1 cellular context compared by ENCODE assay signal in the genomic region with DNA sequence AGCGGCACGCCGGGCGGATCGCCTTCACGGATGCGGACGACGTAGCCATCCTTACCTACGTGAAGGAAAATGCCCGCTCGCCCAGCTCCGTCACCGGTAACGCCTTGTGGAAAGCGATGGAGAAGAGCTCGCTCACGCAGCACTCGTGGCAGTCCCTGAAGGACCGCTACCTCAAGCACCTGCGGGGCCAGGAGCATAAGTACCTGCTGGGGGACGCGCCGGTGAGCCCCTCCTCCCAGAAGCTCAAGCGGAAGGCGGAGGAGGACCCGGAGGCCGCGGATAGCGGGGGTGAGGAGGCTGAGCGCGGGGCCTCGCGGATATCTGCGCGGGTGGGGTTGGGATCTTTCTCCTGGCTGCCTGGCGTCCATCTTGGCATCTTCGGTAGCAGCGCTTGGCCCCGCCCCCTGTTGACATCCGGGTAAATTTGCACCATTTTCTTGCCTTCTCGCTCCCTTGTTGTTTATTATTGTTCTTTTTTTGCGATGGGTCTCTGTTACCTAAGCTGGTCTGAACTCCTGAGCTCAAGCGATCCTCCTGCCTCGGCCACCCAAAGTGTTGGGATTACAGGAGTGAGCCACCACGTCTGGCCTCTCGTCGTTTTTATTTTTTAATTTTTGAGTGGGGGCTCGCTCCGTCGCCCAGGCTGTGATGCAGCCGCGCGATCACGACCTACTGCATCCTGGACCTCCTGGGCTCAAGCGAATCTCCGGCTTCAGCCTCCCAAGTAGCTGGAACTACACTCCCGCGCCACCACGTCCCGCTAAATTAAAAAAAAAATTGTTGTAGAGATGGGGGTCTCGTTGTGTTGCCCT.
A peak's percentile ranks its signal among the peaks of the same experiment; 100 is the strongest.
TF ChIP-seq lines count a peak whose summit lies in the region.

No MANE protein-coding gene starts in this region.

TF ChIP-seq in HepG2, 621 proteins besides CTCF, POLR2A, EP300 and RAD21 (continued from another document and continues in another):
- TF ChIP-seq, protein P1, sequence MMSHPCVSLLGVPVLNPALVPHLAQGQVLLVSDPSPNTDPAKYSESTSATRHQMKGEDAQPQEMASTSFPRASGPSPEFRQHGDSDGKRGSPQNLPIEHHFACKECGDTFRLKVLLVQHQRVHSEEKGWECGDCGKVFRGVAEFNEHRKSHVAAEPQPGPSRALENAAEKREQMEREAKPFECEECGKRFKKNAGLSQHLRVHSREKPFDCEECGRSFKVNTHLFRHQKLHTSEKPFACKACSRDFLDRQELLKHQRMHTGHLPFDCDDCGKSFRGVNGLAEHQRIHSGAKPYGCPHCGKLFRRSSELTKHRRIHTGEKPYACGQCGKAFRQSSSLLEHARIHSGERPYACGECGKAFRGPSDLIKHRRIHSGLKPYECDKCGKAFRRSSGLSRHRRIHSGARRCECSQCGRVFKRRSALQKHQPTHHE (CRISPR knock-in tag; IDR thresholded peaks at IDR 0.05; ENCODE audit: borderline replicate concordance), result no peak
- TF ChIP-seq SCMH1 (CRISPR knock-in tag; IDR thresholded peaks at IDR 0.05; ENCODE audit: borderline replicate concordance) (no peak), NFKB2 (CRISPR knock-in tag; IDR thresholded peaks at IDR 0.05; ENCODE audit: borderline replicate concordance) (peak; percentile 51; the same call in 1 of the 2 replicates), ZNF567 (CRISPR knock-in tag; IDR thresholded peaks at IDR 0.05; ENCODE audit: borderline replicate concordance) (no peak; the same call in 1 of the 2 replicates), ZNF12 (CRISPR knock-in tag; IDR thresholded peaks at IDR 0.05) (no peak; the same call in 1 of the 2 replicates), KAT8 (CRISPR knock-in tag; IDR thresholded peaks at IDR 0.05) (peak; percentile 43; the same call in 1 of the 2 replicates), STAG1 (CRISPR knock-in tag; IDR thresholded peaks at IDR 0.05) (no peak), ZNF256 (CRISPR knock-in tag; conservative IDR thresholded peaks at IDR 0.05) (no peak; the same call in 1 of the 2 replicates), ZNF550 (CRISPR knock-in tag; IDR thresholded peaks at IDR 0.05; ENCODE audit: borderline replicate concordance) (no peak), ZNF652 (CRISPR knock-in tag; IDR thresholded peaks at IDR 0.05; ENCODE audit: borderline replicate concordance, low read depth) (no peak), PAF1 (CRISPR knock-in tag; IDR thresholded peaks at IDR 0.05) (no peak), SKI (IDR thresholded peaks at IDR 0.05; ENCODE audit: partially characterized antibody) (no peak), JUND (CRISPR knock-in tag; IDR thresholded peaks at IDR 0.05) (no peak), KDM1A (CRISPR knock-in tag; IDR thresholded peaks at IDR 0.05) (no peak)
- TF ChIP-seq, protein P2, sequence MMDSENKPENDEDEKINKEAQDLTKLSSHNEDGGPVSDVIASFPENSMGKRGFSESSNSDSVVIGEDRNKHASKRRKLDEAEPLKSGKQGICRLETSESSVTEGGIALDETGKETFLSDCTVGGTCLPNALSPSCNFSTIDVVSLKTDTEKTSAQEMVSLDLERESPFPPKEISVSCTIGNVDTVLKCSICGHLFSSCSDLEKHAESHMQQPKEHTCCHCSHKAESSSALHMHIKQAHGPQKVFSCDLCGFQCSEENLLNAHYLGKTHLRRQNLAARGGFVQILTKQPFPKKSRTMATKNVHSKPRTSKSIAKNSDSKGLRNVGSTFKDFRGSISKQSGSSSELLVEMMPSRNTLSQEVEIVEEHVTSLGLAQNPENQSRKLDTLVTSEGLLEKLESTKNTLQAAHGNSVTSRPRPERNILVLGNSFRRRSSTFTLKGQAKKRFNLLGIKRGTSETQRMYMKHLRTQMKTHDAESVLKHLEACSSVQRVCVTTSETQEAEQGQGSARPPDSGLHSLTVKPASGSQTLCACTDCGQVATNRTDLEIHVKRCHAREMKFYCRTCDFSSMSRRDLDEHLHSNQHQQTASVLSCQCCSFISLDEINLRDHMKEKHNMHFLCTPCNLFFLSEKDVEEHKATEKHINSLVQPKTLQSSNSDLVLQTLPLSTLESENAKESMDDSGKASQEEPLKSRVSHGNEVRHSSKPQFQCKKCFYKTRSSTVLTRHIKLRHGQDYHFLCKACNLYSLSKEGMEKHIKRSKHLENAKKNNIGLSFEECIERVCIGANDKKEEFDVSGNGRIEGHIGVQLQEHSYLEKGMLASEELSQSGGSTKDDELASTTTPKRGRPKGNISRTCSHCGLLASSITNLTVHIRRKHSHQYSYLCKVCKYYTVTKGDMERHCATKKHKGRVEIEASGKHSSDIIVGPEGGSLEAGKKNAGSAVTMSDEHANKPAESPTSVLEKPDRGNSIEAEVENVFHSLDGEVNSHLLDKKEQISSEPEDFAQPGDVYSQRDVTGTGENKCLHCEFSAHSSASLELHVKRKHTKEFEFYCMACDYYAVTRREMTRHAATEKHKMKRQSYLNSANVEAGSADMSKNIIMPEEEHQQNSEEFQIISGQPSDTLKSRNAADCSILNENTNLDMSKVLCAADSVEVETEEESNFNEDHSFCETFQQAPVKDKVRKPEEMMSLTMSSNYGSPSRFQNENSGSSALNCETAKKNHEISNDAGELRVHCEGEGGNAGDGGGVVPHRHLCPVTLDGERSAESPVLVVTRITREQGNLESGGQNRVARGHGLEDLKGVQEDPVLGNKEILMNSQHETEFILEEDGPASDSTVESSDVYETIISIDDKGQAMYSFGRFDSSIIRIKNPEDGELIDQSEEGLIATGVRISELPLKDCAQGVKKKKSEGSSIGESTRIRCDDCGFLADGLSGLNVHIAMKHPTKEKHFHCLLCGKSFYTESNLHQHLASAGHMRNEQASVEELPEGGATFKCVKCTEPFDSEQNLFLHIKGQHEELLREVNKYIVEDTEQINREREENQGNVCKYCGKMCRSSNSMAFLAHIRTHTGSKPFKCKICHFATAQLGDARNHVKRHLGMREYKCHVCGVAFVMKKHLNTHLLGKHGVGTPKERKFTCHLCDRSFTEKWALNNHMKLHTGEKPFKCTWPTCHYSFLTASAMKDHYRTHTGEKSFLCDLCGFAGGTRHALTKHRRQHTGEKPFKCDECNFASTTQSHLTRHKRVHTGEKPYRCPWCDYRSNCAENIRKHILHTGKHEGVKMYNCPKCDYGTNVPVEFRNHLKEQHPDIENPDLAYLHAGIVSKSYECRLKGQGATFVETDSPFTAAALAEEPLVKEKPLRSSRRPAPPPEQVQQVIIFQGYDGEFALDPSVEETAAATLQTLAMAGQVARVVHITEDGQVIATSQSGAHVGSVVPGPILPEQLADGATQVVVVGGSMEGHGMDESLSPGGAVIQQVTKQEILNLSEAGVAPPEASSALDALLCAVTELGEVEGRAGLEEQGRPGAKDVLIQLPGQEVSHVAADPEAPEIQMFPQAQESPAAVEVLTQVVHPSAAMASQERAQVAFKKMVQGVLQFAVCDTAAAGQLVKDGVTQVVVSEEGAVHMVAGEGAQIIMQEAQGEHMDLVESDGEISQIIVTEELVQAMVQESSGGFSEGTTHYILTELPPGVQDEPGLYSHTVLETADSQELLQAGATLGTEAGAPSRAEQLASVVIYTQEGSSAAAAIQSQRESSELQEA (CRISPR knock-in tag; IDR thresholded peaks at IDR 0.05; ENCODE audit: not compliant biosample characterization), result no peak
- TF ChIP-seq, protein P3, sequence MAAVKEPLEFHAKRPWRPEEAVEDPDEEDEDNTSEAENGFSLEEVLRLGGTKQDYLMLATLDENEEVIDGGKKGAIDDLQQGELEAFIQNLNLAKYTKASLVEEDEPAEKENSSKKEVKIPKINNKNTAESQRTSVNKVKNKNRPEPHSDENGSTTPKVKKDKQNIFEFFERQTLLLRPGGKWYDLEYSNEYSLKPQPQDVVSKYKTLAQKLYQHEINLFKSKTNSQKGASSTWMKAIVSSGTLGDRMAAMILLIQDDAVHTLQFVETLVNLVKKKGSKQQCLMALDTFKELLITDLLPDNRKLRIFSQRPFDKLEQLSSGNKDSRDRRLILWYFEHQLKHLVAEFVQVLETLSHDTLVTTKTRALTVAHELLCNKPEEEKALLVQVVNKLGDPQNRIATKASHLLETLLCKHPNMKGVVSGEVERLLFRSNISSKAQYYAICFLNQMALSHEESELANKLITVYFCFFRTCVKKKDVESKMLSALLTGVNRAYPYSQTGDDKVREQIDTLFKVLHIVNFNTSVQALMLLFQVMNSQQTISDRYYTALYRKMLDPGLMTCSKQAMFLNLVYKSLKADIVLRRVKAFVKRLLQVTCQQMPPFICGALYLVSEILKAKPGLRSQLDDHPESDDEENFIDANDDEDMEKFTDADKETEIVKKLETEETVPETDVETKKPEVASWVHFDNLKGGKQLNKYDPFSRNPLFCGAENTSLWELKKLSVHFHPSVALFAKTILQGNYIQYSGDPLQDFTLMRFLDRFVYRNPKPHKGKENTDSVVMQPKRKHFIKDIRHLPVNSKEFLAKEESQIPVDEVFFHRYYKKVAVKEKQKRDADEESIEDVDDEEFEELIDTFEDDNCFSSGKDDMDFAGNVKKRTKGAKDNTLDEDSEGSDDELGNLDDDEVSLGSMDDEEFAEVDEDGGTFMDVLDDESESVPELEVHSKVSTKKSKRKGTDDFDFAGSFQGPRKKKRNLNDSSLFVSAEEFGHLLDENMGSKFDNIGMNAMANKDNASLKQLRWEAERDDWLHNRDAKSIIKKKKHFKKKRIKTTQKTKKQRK (IDR thresholded peaks at IDR 0.05; ENCODE audit: low read length), result no peak
- TF ChIP-seq, protein P4, sequence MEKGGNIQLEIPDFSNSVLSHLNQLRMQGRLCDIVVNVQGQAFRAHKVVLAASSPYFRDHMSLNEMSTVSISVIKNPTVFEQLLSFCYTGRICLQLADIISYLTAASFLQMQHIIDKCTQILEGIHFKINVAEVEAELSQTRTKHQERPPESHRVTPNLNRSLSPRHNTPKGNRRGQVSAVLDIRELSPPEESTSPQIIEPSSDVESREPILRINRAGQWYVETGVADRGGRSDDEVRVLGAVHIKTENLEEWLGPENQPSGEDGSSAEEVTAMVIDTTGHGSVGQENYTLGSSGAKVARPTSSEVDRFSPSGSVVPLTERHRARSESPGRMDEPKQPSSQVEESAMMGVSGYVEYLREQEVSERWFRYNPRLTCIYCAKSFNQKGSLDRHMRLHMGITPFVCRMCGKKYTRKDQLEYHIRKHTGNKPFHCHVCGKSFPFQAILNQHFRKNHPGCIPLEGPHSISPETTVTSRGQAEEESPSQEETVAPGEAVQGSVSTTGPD (CRISPR knock-in tag; IDR thresholded peaks at IDR 0.05), result no peak
- TF ChIP-seq, protein P5, sequence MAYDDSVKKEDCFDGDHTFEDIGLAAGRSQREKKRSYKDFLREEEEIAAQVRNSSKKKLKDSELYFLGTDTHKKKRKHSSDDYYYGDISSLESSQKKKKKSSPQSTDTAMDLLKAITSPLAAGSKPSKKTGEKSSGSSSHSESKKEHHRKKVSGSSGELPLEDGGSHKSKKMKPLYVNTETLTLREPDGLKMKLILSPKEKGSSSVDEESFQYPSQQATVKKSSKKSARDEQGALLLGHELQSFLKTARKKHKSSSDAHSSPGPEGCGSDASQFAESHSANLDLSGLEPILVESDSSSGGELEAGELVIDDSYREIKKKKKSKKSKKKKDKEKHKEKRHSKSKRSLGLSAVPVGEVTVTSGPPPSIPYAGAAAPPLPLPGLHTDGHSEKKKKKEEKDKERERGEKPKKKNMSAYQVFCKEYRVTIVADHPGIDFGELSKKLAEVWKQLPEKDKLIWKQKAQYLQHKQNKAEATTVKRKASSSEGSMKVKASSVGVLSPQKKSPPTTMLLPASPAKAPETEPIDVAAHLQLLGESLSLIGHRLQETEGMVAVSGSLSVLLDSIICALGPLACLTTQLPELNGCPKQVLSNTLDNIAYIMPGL (CRISPR knock-in tag; IDR thresholded peaks at IDR 0.05; ENCODE audit: borderline replicate concordance in 1 of 2, low read depth in 1 of 2), result peak in 1 of 2 experiments; percentile 64; a peak in 2 of 4 replicates
- TF ChIP-seq, protein P6, sequence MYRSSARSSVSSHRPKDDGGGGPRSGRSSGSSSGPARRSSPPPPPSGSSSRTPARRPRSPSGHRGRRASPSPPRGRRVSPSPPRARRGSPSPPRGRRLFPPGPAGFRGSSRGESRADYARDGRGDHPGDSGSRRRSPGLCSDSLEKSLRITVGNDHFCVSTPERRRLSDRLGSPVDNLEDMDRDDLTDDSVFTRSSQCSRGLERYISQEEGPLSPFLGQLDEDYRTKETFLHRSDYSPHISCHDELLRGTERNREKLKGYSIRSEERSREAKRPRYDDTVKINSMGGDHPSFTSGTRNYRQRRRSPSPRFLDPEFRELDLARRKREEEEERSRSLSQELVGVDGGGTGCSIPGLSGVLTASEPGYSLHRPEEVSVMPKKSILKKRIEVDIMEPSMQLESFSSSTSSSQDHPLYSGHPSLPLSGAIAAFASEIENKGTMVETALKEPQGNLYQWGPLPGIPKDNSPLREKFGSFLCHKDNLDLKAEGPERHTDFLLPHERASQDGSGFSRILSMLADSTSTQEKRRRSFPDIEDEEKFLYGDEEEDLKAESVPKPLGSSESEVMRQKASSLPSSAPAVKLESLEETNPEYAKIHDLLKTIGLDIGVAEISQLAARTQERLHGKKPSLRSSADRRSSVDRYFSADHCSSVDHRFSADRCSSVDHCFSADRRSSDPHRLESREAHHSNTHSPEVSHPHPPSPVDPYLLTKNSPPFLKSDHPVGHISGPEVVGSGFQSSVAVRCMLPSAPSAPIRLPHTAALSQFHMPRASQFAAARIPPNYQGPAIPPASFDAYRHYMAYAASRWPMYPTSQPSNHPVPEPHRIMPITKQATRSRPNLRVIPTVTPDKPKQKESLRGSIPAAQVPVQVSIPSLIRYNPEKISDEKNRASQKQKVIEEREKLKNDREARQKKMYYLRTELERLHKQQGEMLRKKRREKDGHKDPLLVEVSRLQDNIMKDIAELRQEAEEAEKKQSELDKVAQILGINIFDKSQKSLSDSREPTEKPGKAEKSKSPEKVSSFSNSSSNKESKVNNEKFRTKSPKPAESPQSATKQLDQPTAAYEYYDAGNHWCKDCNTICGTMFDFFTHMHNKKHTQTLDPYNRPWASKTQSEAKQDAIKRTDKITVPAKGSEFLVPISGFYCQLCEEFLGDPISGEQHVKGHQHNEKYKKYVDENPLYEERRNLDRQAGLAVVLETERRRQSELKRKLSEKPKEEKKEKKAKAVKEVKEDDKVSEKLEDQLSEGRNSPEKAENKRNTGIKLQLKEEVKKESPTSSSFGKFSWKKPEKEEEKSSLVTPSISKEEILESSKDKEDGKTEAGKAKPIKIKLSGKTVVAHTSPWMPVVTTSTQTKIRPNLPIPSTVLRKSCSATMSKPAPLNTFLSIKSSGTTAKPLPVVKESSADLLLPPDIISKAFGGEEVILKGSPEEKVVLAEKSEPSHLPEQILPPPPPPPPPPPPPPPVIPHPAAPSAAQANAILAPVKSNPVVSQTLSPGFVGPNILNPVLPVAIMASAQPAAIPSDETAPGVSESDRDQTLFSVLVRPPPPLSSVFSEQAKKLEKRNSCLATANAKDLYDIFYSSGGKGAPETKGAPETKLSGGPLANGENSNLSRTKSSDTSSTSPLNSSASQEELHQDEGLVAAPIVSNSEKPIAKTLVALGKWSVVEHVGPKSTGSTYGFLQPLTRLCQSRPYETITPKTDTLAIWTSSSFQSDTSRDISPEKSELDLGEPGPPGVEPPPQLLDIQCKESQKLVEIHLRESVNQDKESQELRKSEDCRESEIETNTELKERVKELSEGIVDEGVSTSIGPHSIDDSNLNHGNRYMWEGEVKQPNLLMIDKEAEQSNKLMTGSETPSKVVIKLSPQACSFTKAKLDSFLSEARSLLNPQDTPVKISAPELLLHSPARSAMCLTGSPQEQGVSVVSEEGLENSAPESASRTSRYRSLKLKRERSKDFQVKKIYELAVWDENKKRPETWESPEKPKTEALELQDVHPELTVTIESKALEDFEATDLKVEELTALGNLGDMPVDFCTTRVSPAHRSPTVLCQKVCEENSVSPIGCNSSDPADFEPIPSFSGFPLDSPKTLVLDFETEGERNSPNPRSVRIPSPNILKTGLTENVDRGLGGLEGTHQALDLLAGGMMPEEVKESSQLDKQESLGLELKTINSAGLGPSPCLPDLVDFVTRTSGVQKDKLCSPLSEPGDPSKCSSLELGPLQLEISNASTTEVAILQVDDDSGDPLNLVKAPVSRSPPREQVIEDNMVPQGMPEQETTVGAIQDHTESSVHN (CRISPR knock-in tag; IDR thresholded peaks at IDR 0.05), result no peak
